Comparison of ENCODE assay signal across 10 cellular contexts in genomic region chr2:191478754-191479679, GRCh38.
DNase-seq lines count a peak whose midpoint lies in the region; ATAC-seq and TF ChIP-seq lines count a peak whose summit lies in the region.
"Had no signal": no experiment of that assay in that cellular context is flagged by ENCODE, and none has a peak within 500 bp of the region (broad histone marks: within the 10 kb centered on the region; RNA-seq: fewer than 3 reads in every experiment).

No MANE protein-coding gene starts in this region.

- H3K27ac Mint-ChIP-seq in neural crest cell (ENCODE audit: unreplicated experiment): peak overlapping the region; percentile 84
- no peak overlapping the region for H3K27ac Mint-ChIP-seq in activated T-cell treated with anti-CD3 and anti-CD28 coated beads, Interleukin-2, amount 50 U/mL, for 24 hours
- H3K27ac Mint-ChIP-seq in activated T-helper 17 cell treated with anti-CD3 and anti-CD28 coated beads, Interleukin-2, amount 50 U/mL, for 72 hours: no peak overlapping the region
- H3K27ac Mint-ChIP-seq: activated T-helper 2 cell treated with anti-CD3 and anti-CD28 coated beads, Interferon-gamma antibody, Interleukin-2, Interleukin-4, amounts not matched to agents 10 μg/mL and 5 μg/mL and 100 μg/mL, durations not matched to agents 14 hours and 24 hours and 36 hours had no signal

- peaks cover 23% of the 10 kb centered on the region for H3K9me3 Mint-ChIP-seq in neural crest cell
- H3K9me3 Mint-ChIP-seq in activated T-cell treated with anti-CD3 and anti-CD28 coated beads, Interleukin-2, amount 50 U/mL, for 24 hours: peaks cover 13% of the 10 kb centered on the region
- peaks cover 23% of the 10 kb centered on the region for H3K9me3 Mint-ChIP-seq in activated T-helper 17 cell treated with anti-CD3 and anti-CD28 coated beads, Interleukin-2, amount 50 U/mL, for 72 hours

- peak overlapping the region; percentile 61 for H3K4me3 Mint-ChIP-seq in neural crest cell
- H3K4me3 Mint-ChIP-seq in activated T-cell treated with anti-CD3 and anti-CD28 coated beads, Interleukin-2, amount 50 U/mL, for 24 hours: no peak overlapping the region
- no peak overlapping the region for H3K4me3 Mint-ChIP-seq in activated T-helper 17 cell treated with anti-CD3 and anti-CD28 coated beads, Interleukin-2, amount 50 U/mL, for 72 hours

- ATAC-seq in activated T-helper 17 cell treated with anti-CD3 and anti-CD28 coated beads, Interleukin-2, amount 50 U/mL, for 72 hours (replicated peaks): no peak
- no peak for ATAC-seq in HG02885 (IDR thresholded peaks at IDR 0.05; ENCODE audit: poor library complexity, unreplicated experiment)

- H3K4me1 Mint-ChIP-seq in neural crest cell: peaks cover 30% of the 10 kb centered on the region
- no peaks in the 10 kb centered on the region for H3K4me1 Mint-ChIP-seq in activated T-cell treated with anti-CD3 and anti-CD28 coated beads, Interleukin-2, amount 50 U/mL, for 24 hours (ENCODE audit: low read depth)
- no peaks in the 10 kb centered on the region for H3K4me1 Mint-ChIP-seq in activated T-helper 17 cell treated with anti-CD3 and anti-CD28 coated beads, Interleukin-2, amount 50 U/mL, for 72 hours

- TF ChIP-seq CTCF in fibroblast of mammary gland (conservative IDR thresholded peaks at IDR 0.05; ENCODE audit: control insufficient read depth, insufficient read depth, low read depth, low read length) (no peak), neural crest cell (conservative IDR thresholded peaks at IDR 0.05) (no peak)

- H3K36me3 Mint-ChIP-seq in neural crest cell (ENCODE audit: low read depth): peaks cover 15% of the 10 kb centered on the region
- H3K36me3 Mint-ChIP-seq in activated T-cell treated with anti-CD3 and anti-CD28 coated beads, Interleukin-2, amount 50 U/mL, for 24 hours (ENCODE audit: low read depth): no peaks in the 10 kb centered on the region
- H3K36me3 Mint-ChIP-seq in activated T-helper 17 cell treated with anti-CD3 and anti-CD28 coated beads, Interleukin-2, amount 50 U/mL, for 72 hours (ENCODE audit: low read depth): no peaks in the 10 kb centered on the region

- DNase-seq in D341Med (ENCODE audit: low spot score) (peak; percentile 39), NCI-H446 treated with DMSO at 0.1 percent for 48 hours (lab: John Stamatoyannopoulos, UW) (peak; percentile 74), fibroblast of mammary gland (ENCODE audit: low read depth) (peak; percentile 72), neural crest cell (ENCODE audit: low read depth, low spot score) (peak; percentile 30), inferior parietal cortex (ENCODE audit: extremely low spot score) (no peak)
- DNase-seq in activated T-cell treated with anti-CD3 and anti-CD28 coated beads, Interleukin-2, amount 50 U/mL, for 24 hours: no peak
- DNase-seq: DMS53 had no signal

- no peak overlapping the region for H3K4me3 ChIP-seq in fibroblast of mammary gland (ENCODE audit: control insufficient read depth, low read depth, low read length)

- no peaks in the 10 kb centered on the region for H3K27me3 Mint-ChIP-seq in neural crest cell (ENCODE audit: low read depth)
- peaks cover 23% of the 10 kb centered on the region for H3K27me3 Mint-ChIP-seq in activated T-cell treated with anti-CD3 and anti-CD28 coated beads, Interleukin-2, amount 50 U/mL, for 24 hours
- H3K27me3 Mint-ChIP-seq in activated T-helper 17 cell treated with anti-CD3 and anti-CD28 coated beads, Interleukin-2, amount 50 U/mL, for 72 hours: peaks cover 18% of the 10 kb centered on the region

Comparison
In these comparisons a context has a peak if more than half of its experiments do, and no peak if none do; other contexts are left out.
1. DNase-seq: peak in D341Med (single experiment), NCI-H446 treated with DMSO at 0.1 percent for 48 hours (single experiment), fibroblast of mammary gland (single experiment) and neural crest cell (single experiment); none in activated T-cell treated with anti-CD3 and anti-CD28 coated beads, Interleukin-2, amount 50 U/mL, for 24 hours (single experiment) and inferior parietal cortex (single experiment).